Comparison of ENCODE assay signal across 18 cellular contexts in genomic region chr19:19737559-19738332, GRCh38. TPM values are rescaled to one million over a fixed set of nuclear protein-coding genes. Genes with fewer than 3 reads are reported as not detected.
DNase-seq lines count a peak whose midpoint lies in the region; ATAC-seq lines count a peak whose summit lies in the region.
"Had no signal": no experiment of that assay in that cellular context is flagged by ENCODE, and none has a peak within 500 bp of the region (broad histone marks: within the 10 kb centered on the region; RNA-seq: fewer than 3 reads in every experiment).

No MANE protein-coding gene starts in this region.

- no peak overlapping the region for H3K4me3 ChIP-seq in H7 (ENCODE audit: insufficient read depth, low read depth, low read length)
- H3K4me3 ChIP-seq: GM12878, HAP-1 had no signal

- H3K27me3 ChIP-seq in H7 (ENCODE audit: control insufficient read depth, insufficient read depth, low read length) = no peaks in the 10 kb centered on the region
- H3K27me3 ChIP-seq: BE2C had no signal

- ATAC-seq in GM21619 (IDR thresholded peaks at IDR 0.05; ENCODE audit: unreplicated experiment) (no peak), HG02973 (IDR thresholded peaks at IDR 0.05; ENCODE audit: unreplicated experiment) (no peak)
- ATAC-seq: GM12878 had no signal

- H3K36me3 ChIP-seq in H7 (replicated peaks; ENCODE audit: control insufficient read depth, insufficient read depth, low read length) = no peaks in the 10 kb centered on the region
- H3K36me3 ChIP-seq: BE2C, HAP-1 had no signal

- peak; percentile 31 for DNase-seq in H7
- peak; percentile 15 for DNase-seq in NCI-H69 (lab: John Stamatoyannopoulos, UW)
- DNase-seq in iPS-NIHi11 (ENCODE audit: low spot score) = peak; percentile 6
- no peak for DNase-seq in stimulated activated CD4-positive, alpha-beta T cell treated with anti-CD3 and anti-CD28 coated beads, Interleukin-4, amount 100 ng/mL, for 24 hours
- DNase-seq: ACHN; BE2C; C1 segment of cervical spinal cord; CD4-positive, CD25-positive, alpha-beta regulatory T cell; CD8-positive, alpha-beta memory T cell; COR-L47; DMS 273 treated with DMSO at 0.1 percent for 48 hours; DMS53; DND-41; EL had no signal

RNA-seq across cellular contexts. Expression of gene ZNF14, which starts 4.8 kb away (rescaled TPM):
- 2.3 and 4.3 TPM in 2 replicates for total RNA-seq in H7 (2014; rRNA removed; shearing (Covaris generic))
